In genomic region chr2:184756885-184757284, GRCh38 we compare ENCODE assay signal across 1 cellular context.
TF ChIP-seq lines count a peak whose summit lies in the region.

No MANE protein-coding gene starts in this region.

TF ChIP-seq in K562, 482 proteins besides CTCF, POLR2A, EP300 and RAD21:
- no peak for TF ChIP-seq ZFP91 (CRISPR knock-in tag; IDR thresholded peaks at IDR 0.05)
- no peak for TF ChIP-seq TRIM24 (IDR thresholded peaks at IDR 0.05)
- no peak for TF ChIP-seq MYBL2 (IDR thresholded peaks at IDR 0.05; ENCODE audit: low read depth)
- no peak for TF ChIP-seq MYBL2 (CRISPR knock-in tag; IDR thresholded peaks at IDR 0.05; ENCODE audit: borderline replicate concordance)
- peak; percentile 96 for TF ChIP-seq TFE3 (CRISPR knock-in tag; IDR thresholded peaks at IDR 0.05)
- no peak for TF ChIP-seq HEY1 (CRISPR knock-in tag; IDR thresholded peaks at IDR 0.05; ENCODE audit: borderline replicate concordance)
- no peak for TF ChIP-seq BMI1 (IDR thresholded peaks at IDR 0.05; ENCODE audit: low read length)
- TF ChIP-seq PRMT5 (CRISPR knock-in tag; IDR thresholded peaks at IDR 0.05) = no peak
- no peak for TF ChIP-seq PTBP1 (IDR thresholded peaks at IDR 0.05; ENCODE audit: low read depth, low read length)
- TF ChIP-seq ATF2 (CRISPR knock-in tag; IDR thresholded peaks at IDR 0.05) = no peak
- no peak for TF ChIP-seq ATF6 (CRISPR knock-in tag; IDR thresholded peaks at IDR 0.05)
- TF ChIP-seq ZNF354B (CRISPR knock-in tag; IDR thresholded peaks at IDR 0.05) = no peak
- TF ChIP-seq CBFA2T2 (conservative IDR thresholded peaks at IDR 0.05) = peak; percentile 39; the same call in 1 of the 2 replicates
- no peak for TF ChIP-seq CXXC5 (CRISPR knock-in tag; IDR thresholded peaks at IDR 0.05)
- no peak for TF ChIP-seq TARDBP (IDR thresholded peaks at IDR 0.05)
- no peak for TF ChIP-seq SMAD3 (CRISPR knock-in tag; conservative IDR thresholded peaks at IDR 0.05)
- no peak for TF ChIP-seq ZNF699 (CRISPR knock-in tag; IDR thresholded peaks at IDR 0.05; ENCODE audit: insufficient replicate concordance)
- no peak for TF ChIP-seq ZNF764 (CRISPR knock-in tag; IDR thresholded peaks at IDR 0.05; ENCODE audit: low read depth)
- TF ChIP-seq GATAD2B (IDR thresholded peaks at IDR 0.05; ENCODE audit: borderline replicate concordance) = no peak
- peak; percentile 27 for TF ChIP-seq MEIS2 (IDR thresholded peaks at IDR 0.05; ENCODE audit: partially characterized antibody)
- peak; percentile 82 for TF ChIP-seq RAD51 (IDR thresholded peaks at IDR 0.05; ENCODE audit: borderline replicate concordance, low read depth)
- TF ChIP-seq GTF2A2 (tag; IDR thresholded peaks at IDR 0.05) = no peak
- no peak for TF ChIP-seq CTCFL (IDR thresholded peaks at IDR 0.05; ENCODE audit: borderline replicate concordance, insufficient read depth, low read depth, low read length, poor library complexity, severe bottlenecking)
- TF ChIP-seq PHF8 (IDR thresholded peaks at IDR 0.05; ENCODE audit: borderline replicate concordance, low read length) = no peak
- TF ChIP-seq TOE1 (IDR thresholded peaks at IDR 0.05; ENCODE audit: borderline replicate concordance) = peak; percentile 77; the same call in 1 of the 2 replicates
- TF ChIP-seq TOE1 (CRISPR knock-in tag; IDR thresholded peaks at IDR 0.05; ENCODE audit: borderline replicate concordance, low read depth) = no peak
- TF ChIP-seq TCF7 (IDR thresholded peaks at IDR 0.05; ENCODE audit: borderline replicate concordance) = no peak
- TF ChIP-seq MAFG (tag; conservative IDR thresholded peaks at IDR 0.05) = 0 out of 2 replicates have a peak, but pooled peaks have one; percentile 22
- TF ChIP-seq COPS2 (conservative IDR thresholded peaks at IDR 0.05) = no peak
- no peak for TF ChIP-seq ZNF175 (CRISPR knock-in tag; IDR thresholded peaks at IDR 0.05; ENCODE audit: low read depth)
- TF ChIP-seq PTTG1 (tag; IDR thresholded peaks at IDR 0.05; ENCODE audit: low read depth) = no peak
- TF ChIP-seq NBN (IDR thresholded peaks at IDR 0.05; ENCODE audit: low read depth) = no peak
- TF ChIP-seq ZNF707 (CRISPR knock-in tag; conservative IDR thresholded peaks at IDR 0.05) = no peak
- no peak for TF ChIP-seq GTF2E2 (tag; IDR thresholded peaks at IDR 0.05)
- no peak for TF ChIP-seq ZNF609 (CRISPR knock-in tag; IDR thresholded peaks at IDR 0.05; ENCODE audit: borderline replicate concordance)
- no peak for TF ChIP-seq GABPB1 (CRISPR knock-in tag; IDR thresholded peaks at IDR 0.05)
